22 cellular contexts compared by ENCODE assay signal in the genomic region with DNA sequence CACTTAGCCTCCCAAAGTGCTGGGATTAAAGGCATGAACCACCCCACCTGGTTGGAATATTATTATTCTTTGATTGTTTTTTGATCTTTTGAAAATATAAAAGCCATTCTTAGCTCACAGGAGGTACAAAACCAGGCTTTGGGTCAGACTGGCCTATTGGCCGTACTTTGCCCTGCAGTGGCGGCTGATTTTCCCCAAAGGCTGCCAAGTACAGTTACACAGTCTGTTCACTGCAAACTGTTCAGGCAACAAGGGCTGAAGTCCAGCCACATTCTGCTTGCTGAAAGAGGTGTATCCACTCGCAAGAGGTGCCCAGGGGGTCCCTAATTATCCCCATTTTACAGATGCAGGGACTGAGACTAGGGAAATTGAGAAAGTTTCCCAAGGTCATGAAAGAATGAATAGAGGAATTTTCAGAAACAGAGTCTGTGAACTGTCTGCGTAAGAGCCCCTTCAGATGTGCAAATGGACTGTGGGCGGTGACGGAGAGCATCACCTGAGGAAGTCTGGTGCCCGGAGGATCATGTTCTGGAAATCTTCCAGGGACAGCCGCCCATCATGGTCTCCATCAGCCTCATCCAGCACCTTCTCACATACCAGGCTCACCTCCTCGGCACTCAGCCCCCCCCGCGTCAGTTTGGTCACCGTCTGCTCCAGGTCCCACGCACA. TPM values are rescaled to one million over a fixed set of nuclear protein-coding genes. Genes with fewer than 3 reads are reported as not detected.
"Had no signal": no experiment of that assay in that cellular context is flagged by ENCODE, and none has a peak within 500 bp of the region (broad histone marks: within the 10 kb centered on the region; RNA-seq: fewer than 3 reads in every experiment).

No MANE protein-coding gene starts in this region.

- H3K4me1 ChIP-seq: colonic mucosa, gastroesophageal sphincter, sigmoid colon had no signal

- H3K27me3 ChIP-seq: colonic mucosa, esophagus squamous epithelium, gastroesophageal sphincter, sigmoid colon had no signal

- DNase-seq: colonic mucosa; dermis blood vessel endothelial cell; esophagus squamous epithelium; foreskin fibroblast; glutamatergic neuron; immature natural killer cell; left ventricle myocardium superior; mammary epithelial cell; naive thymus-derived CD8-positive, alpha-beta T cell; sigmoid colon; stimulated activated CD4-positive, alpha-beta T cell treated with anti-CD3 and anti-CD28 coated beads, Interleukin-2, amount 100 ng/mL, for 48 hours; stimulated activated naive CD4-positive, alpha-beta T cell treated with Interleukin-2 at 50 U/mL for 16 hours had no signal

- H3K27ac ChIP-seq: colonic mucosa, esophagus squamous epithelium, gastroesophageal sphincter, sigmoid colon, skin epidermis had no signal

- ATAC-seq: gastroesophageal sphincter; left ventricle myocardium superior; naive thymus-derived CD8-positive, alpha-beta T cell had no signal

- FAIRE-seq: keratinocyte, urothelium cell line had no signal

- H3K4me3 ChIP-seq: colonic mucosa, esophagus squamous epithelium, gastroesophageal sphincter, sigmoid colon, skin epidermis had no signal

- H3K36me3 ChIP-seq: colonic mucosa, esophagus squamous epithelium, gastroesophageal sphincter, sigmoid colon had no signal

- H3K9me3 ChIP-seq: colonic mucosa, esophagus squamous epithelium, gastroesophageal sphincter, sigmoid colon had no signal

RNA-seq across cellular contexts. Expression of a gene that starts 9.0 kb away (rescaled TPM):
- total RNA-seq: colonic mucosa; dermis blood vessel endothelial cell; epithelial cell of proximal tubule; esophagus squamous epithelium; gastroesophageal sphincter; left ventricle myocardium superior; mammary epithelial cell; mesenteric fat pad; mononuclear cell; naive thymus-derived CD8-positive, alpha-beta T cell; neural crest cell; osteocyte; pulmonary artery endothelial cell; sigmoid colon had no signal
- polyA plus RNA-seq: immature natural killer cell; keratinocyte; mammary epithelial cell; naive thymus-derived CD8-positive, alpha-beta T cell had no signal

RNA-seq across cellular contexts. Expression of a gene that starts 20.9 kb away (rescaled TPM):
- total RNA-seq: dermis blood vessel endothelial cell, neural crest cell, osteocyte, pulmonary artery endothelial cell had no signal
